In genomic region chr12:57410534-57410933, GRCh38 we compare ENCODE assay signal across 22 cellular contexts. TPM values are rescaled to one million over a fixed set of nuclear protein-coding genes. Genes with fewer than 3 reads are reported as not detected.
DNase-seq lines count a peak whose midpoint lies in the region; ATAC-seq, FAIRE-seq and TF ChIP-seq lines count a peak whose summit lies in the region.
"Had no signal": no experiment of that assay in that cellular context is flagged by ENCODE, and none has a peak within 500 bp of the region (broad histone marks: within the 10 kb centered on the region; RNA-seq: fewer than 3 reads in every experiment).

No MANE protein-coding gene starts in this region.

- H2BK20ac ChIP-seq in H9 (ENCODE audit: low read depth, low read length, poor library complexity, severe bottlenecking): no peak overlapping the region

- H3K36me3 ChIP-seq in left lung: no peaks in the 10 kb centered on the region
- no peaks in the 10 kb centered on the region for H3K36me3 ChIP-seq in PC-9 (ENCODE audit: low read depth)

- no peak overlapping the region for H3K9ac ChIP-seq in H9 (ENCODE audit: extremely low read depth, insufficient read length, low read length)

- H3K4me3 Mint-ChIP-seq in H9 (no peak overlapping the region), WTC11 (no peak overlapping the region)
- H3K4me3 Mint-ChIP-seq: CD4-positive, alpha-beta memory T cell had no signal

- no peaks in the 10 kb centered on the region for H3K4me1 ChIP-seq in A549
- H3K4me1 ChIP-seq in H9 (ENCODE audit: insufficient read depth, low read length): no peaks in the 10 kb centered on the region
- H3K4me1 ChIP-seq in left lung: no peaks in the 10 kb centered on the region
- H3K4me1 ChIP-seq in PC-9 (replicated peaks; ENCODE audit: insufficient read depth): no peaks in the 10 kb centered on the region

- peaks cover 5% of the 10 kb centered on the region for H3K79me1 ChIP-seq in H9 (ENCODE audit: insufficient read depth, low read depth, low read length, poor library complexity, severe bottlenecking)

- no TSS peak for BruUV-seq in PC-9 (replicated peaks; lab: Mats Ljungman, UMichigan)

- H2BK15ac ChIP-seq in H9 (ENCODE audit: low read depth, low read length): no peak overlapping the region

- no peak overlapping the region for H4K91ac ChIP-seq in H9 (ENCODE audit: insufficient read length, low read depth, low read length)

- no peak overlapping the region for H3K4ac ChIP-seq in H9 (ENCODE audit: low read depth, low read length)

- TF ChIP-seq EP300 in A549 (IDR thresholded peaks at IDR 0.05): no peak

- no peaks in the 10 kb centered on the region for H3K9me2 ChIP-seq in PC-9 (ENCODE audit: insufficient read depth)

- TF ChIP-seq POLR2A in A549 (IDR thresholded peaks at IDR 0.05; ENCODE audit: low read length): no peak

- no peaks in the 10 kb centered on the region for H3F3A ChIP-seq in PC-9 (ENCODE audit: insufficient read depth, low read depth)

- CTCF ChIA-PET in A549 (lab: Yijun Ruan, JAX): interaction anchor here (1.1 to 2.5 kb wide), 8 partner anchors 8 to 167 kb away, joined by 3 to 8 read pairs (median 4); no protein-coding TSS in a partner anchor
- CTCF ChIA-PET in PC-9 (lab: Charles Lee): no interaction called here
- CTCF ChIA-PET in WTC11 (lab: Charles Lee): interaction anchor here (0.8 to 1.3 kb wide), 4 partner anchors 17 to 48 kb away, joined by 3 to 6 read pairs (median 3); no protein-coding TSS in a partner anchor

- H3K18ac ChIP-seq in H9 (ENCODE audit: insufficient read length, low read depth, low read length): no peak overlapping the region

- H2AFZ ChIP-seq in H9 (ENCODE audit: low read length) (no peak overlapping the region), PC-9 (no peak overlapping the region)

- H3K9me3 Mint-ChIP-seq in H9: no peaks in the 10 kb centered on the region
- H3K9me3 Mint-ChIP-seq in WTC11: no peaks in the 10 kb centered on the region
- H3K9me3 Mint-ChIP-seq: CD4-positive, alpha-beta memory T cell had no signal

- no peak for DNase-seq in A549 (ENCODE audit: low read depth in 1 of 2, low spot score in 1 of 2)
- DNase-seq in H9: no peak
- no peak for DNase-seq in left lung
- no peak for DNase-seq in PC-9
- DNase-seq in WTC11 (ENCODE audit: low spot score): no peak
- DNase-seq: 8988T; C1 segment of cervical spinal cord; Calu3; CD4-positive, alpha-beta memory T cell; COR-L47; DMS53; DMS79 treated with DMSO at 0.1 percent for 48 hours; GF-D8; H7 had no signal

- H4K20me1 ChIP-seq in H9 (ENCODE audit: control insufficient read depth, insufficient read depth, insufficient read length) (no peaks in the 10 kb centered on the region), PC-9 (ENCODE audit: insufficient read depth) (no peaks in the 10 kb centered on the region; the same call in 1 of the 2 replicates)

- POLR2A ChIA-PET in A549 (lab: Yijun Ruan, JAX) (no interaction called here), PC-9 (lab: Charles Lee; ENCODE audit: unreplicated experiment) (no interaction called here), WTC11 (lab: Charles Lee) (interaction anchor here (0.6 kb wide), 1 partner anchor 29 kb away, joined by 3 read pairs; no protein-coding TSS in a partner anchor)

- no peak for FAIRE-seq in A549 (lab: Jason Lieb, UNC)
- FAIRE-seq: GM12891, GM18507, H1 had no signal

- H3K79me2 ChIP-seq in H9 (ENCODE audit: insufficient read depth, low read length) (peaks cover 2% of the 10 kb centered on the region; the same call in 1 of the 2 replicates), PC-9 (ENCODE audit: low read depth) (peaks cover 3% of the 10 kb centered on the region; the same call in 1 of the 2 replicates)

- H3K23me2 ChIP-seq in H9 (ENCODE audit: insufficient read length, low read depth, low read length, poor library complexity, severe bottlenecking): no peaks in the 10 kb centered on the region

- no peaks in the 10 kb centered on the region for H3K27me3 Mint-ChIP-seq in H9 (ENCODE audit: low read depth)
- H3K27me3 Mint-ChIP-seq in WTC11 (ENCODE audit: low read depth): no peaks in the 10 kb centered on the region
- H3K27me3 Mint-ChIP-seq: CD4-positive, alpha-beta memory T cell had no signal

- H3K4me1 Mint-ChIP-seq in H9: peaks cover 5 to 10% of the 10 kb centered on the region in 2 experiments
- H3K4me1 Mint-ChIP-seq in WTC11: peaks cover 6% of the 10 kb centered on the region

- H2AK5ac ChIP-seq in H9 (ENCODE audit: insufficient read length, low read length): no peak overlapping the region

- H3K56ac ChIP-seq in H9 (ENCODE audit: insufficient read length, low read depth, low read length): no peak overlapping the region

- no peak overlapping the region for H2BK120ac ChIP-seq in H9 (ENCODE audit: low read depth, low read length, poor library complexity, severe bottlenecking)

- TF ChIP-seq CTCF in A549 (IDR thresholded peaks at IDR 0.05) (no peak), H9 (conservative IDR thresholded peaks at IDR 0.05) (no peak), left lung (IDR thresholded peaks at IDR 0.05) (no peak), PC-9 (conservative IDR thresholded peaks at IDR 0.05) (no peak), WTC11 (IDR thresholded peaks at IDR 0.05) (no peak)

- no peak for TF ChIP-seq RAD21 in A549 (conservative IDR thresholded peaks at IDR 0.05 in 1 of 2, IDR thresholded peaks at IDR 0.05 in 1 of 2)

- H3K23ac ChIP-seq in H9 (ENCODE audit: insufficient read length, low read depth, low read length): no peak overlapping the region

- no peak overlapping the region for H4K8ac ChIP-seq in H9 (replicated peaks; ENCODE audit: insufficient read length, low read depth, low read length)

- H3K27ac Mint-ChIP-seq in H9 (peak overlapping the region in 2 of 3 experiments; percentile 44 to 53; a peak in 3 of 7 replicates), WTC11 (no peak overlapping the region)

- intact Hi-C loops in left lung (cut with DNase I): no loop called here
- intact Hi-C loops in PC-9 (cut with micrococcal nuclease; ENCODE audit: unreplicated experiment): no loop called here

- H3K4me2 ChIP-seq in A549: no peak overlapping the region
- H3K4me2 ChIP-seq in H9 (ENCODE audit: insufficient read depth, insufficient read length, low read length): no peak overlapping the region
- no peak overlapping the region for H3K4me2 ChIP-seq in PC-9

- H3K4me3 ChIP-seq in A549 (no peak overlapping the region), left lung (no peak overlapping the region), PC-9 (no peak overlapping the region)

- no peak for ATAC-seq in A549
- peak; percentile 48 for ATAC-seq in left lung
- ATAC-seq in GM19463 (IDR thresholded peaks at IDR 0.05; ENCODE audit: unreplicated experiment): no peak
- no peak for ATAC-seq in WTC11
- ATAC-seq: HCT116 had no signal

- H4K5ac ChIP-seq in H9 (ENCODE audit: insufficient read length, low read depth, low read length): no peak overlapping the region

- no peak overlapping the region for H3T11ph ChIP-seq in H9 (ENCODE audit: low read length)

- H3K27ac ChIP-seq in A549: no peak overlapping the region
- H3K27ac ChIP-seq in H9 (ENCODE audit: insufficient read length, low read depth, low read length): no peak overlapping the region
- H3K27ac ChIP-seq in left lung: no peak overlapping the region
- H3K27ac ChIP-seq in PC-9: no peak overlapping the region

- no peaks in the 10 kb centered on the region for H3K36me3 Mint-ChIP-seq in H9 (ENCODE audit: insufficient read depth in 1 of 3, low read depth in 3 of 3)
- no peaks in the 10 kb centered on the region for H3K36me3 Mint-ChIP-seq in WTC11

- no peak overlapping the region for H3K14ac ChIP-seq in H9 (ENCODE audit: insufficient read depth, low read length)

- H2BK5ac ChIP-seq in H9 (ENCODE audit: insufficient read length, low read length): no peak overlapping the region

- H2BK12ac ChIP-seq in H9 (ENCODE audit: insufficient read length, low read depth, low read length): no peak overlapping the region

- H3K27me3 ChIP-seq in H9 (ENCODE audit: insufficient read depth, low read length) (no peaks in the 10 kb centered on the region), left lung (no peaks in the 10 kb centered on the region), PC-9 (ENCODE audit: insufficient read depth, low read depth) (no peaks in the 10 kb centered on the region)

- H3K9me3 ChIP-seq in A549: no peaks in the 10 kb centered on the region
- no peaks in the 10 kb centered on the region for H3K9me3 ChIP-seq in H9 (ENCODE audit: control insufficient read depth, low read depth, low read length)
- H3K9me3 ChIP-seq in left lung: no peaks in the 10 kb centered on the region
- H3K9me3 ChIP-seq in PC-9 (ENCODE audit: insufficient read depth, low read depth): no peaks in the 10 kb centered on the region

- WGBS in A549 (ENCODE audit: missing lambda C conversion rate): 91% methylated on average over 4 of the region's 4 CpGs
- no CpG with 5 or more reads among the region's 4 CpGs for WGBS in H9 (ENCODE audit: extremely low coverage, insufficient read length, low lambda C conversion rate)

RNA-seq across cellular contexts. Expression of gene R3HDM2, which starts 20.3 kb away (rescaled TPM):
- 28.8 and 30.6 TPM in 2 replicates for polyA plus RNA-seq in A549 (2011; rRNA removed)
- 24.1 and 33.5 TPM in 2 replicates for polyA plus RNA-seq in A549 (2012; cell fraction: cytosol; rRNA removed)
- 44.2 and 64.6 TPM in 2 replicates for polyA plus RNA-seq in A549 (2012; cell fraction: nucleus; rRNA removed)
- 14.0 to 14.7 TPM (median 14.4 TPM) in 3 replicates for polyA plus RNA-seq in A549 (2017; fragmentation: RNase III; extraction: RNeasy Plus Mini Kit Qiagen cat#74134 plus additional on column Dnase treatment)
- polyA minus RNA-seq in A549 (2011; rRNA and poly(A)+ RNA removed): 32.8 and 38.9 TPM in 2 replicates
- 43.9 and 45.4 TPM in 2 replicates for total RNA-seq in H9 (2021)
- total RNA-seq in left lung: 10 to 100 TPM; 52.4 to 62.5 TPM
- total RNA-seq in PC-9 (2021): 54.4 and 65.1 TPM in 2 replicates
- 34.7 to 39.8 TPM (median 37.5 TPM) in 3 replicates for total RNA-seq in WTC11 (2021)

RNA-seq across cellular contexts. Expression of gene INHBC, which starts 24.1 kb away (rescaled TPM):
- polyA plus RNA-seq in A549 (2011; rRNA removed) (0.07 and 0.08 TPM in 2 replicates), A549 (2017; fragmentation: RNase III; extraction: RNeasy Plus Mini Kit Qiagen cat#74134 plus additional on column Dnase treatment) (not detected in 3 replicates)
- polyA plus RNA-seq in A549 (2012; cell fraction: cytosol; rRNA removed): 0.03 and 0.08 TPM in 2 replicates
- 0.11 and 0.13 TPM in 2 replicates for polyA plus RNA-seq in A549 (2012; cell fraction: nucleus; rRNA removed)
- polyA minus RNA-seq in A549 (2011; rRNA and poly(A)+ RNA removed): 0.08 TPM in 1 of 2 replicates, not detected in the other
- total RNA-seq in H9 (2021) (not detected in 2 replicates), left lung (not detected), PC-9 (2021) (0.35 TPM in 1 of 2 replicates, not detected in the other), WTC11 (2021) (0.09 to 0.20 TPM (median 0.16 TPM) in 3 replicates)
- total RNA-seq: A673; Calu3; CD4-positive, alpha-beta memory T cell; Daoy; G401; H1; H7 had no signal
- polyA plus RNA-seq: CD4-positive, alpha-beta memory T cell had no signal

RNA-seq across cellular contexts. Expression of gene INHBE, which starts 44.6 kb away (rescaled TPM):
- 2.4 and 2.9 TPM in 2 replicates for polyA plus RNA-seq in A549 (2011; rRNA removed)
- polyA plus RNA-seq in A549 (2012; cell fraction: cytosol; rRNA removed): 0.67 and 0.74 TPM in 2 replicates
- 1.3 TPM in 2 replicates for polyA plus RNA-seq in A549 (2012; cell fraction: nucleus; rRNA removed)
- 0.50 to 0.74 TPM (median 0.67 TPM) in 3 replicates for polyA plus RNA-seq in A549 (2017; fragmentation: RNase III; extraction: RNeasy Plus Mini Kit Qiagen cat#74134 plus additional on column Dnase treatment)
- 3.3 and 5.0 TPM in 2 replicates for polyA minus RNA-seq in A549 (2011; rRNA and poly(A)+ RNA removed)
- 9.6 and 10.1 TPM in 2 replicates for total RNA-seq in H9 (2021)
- under 1 TPM in 1 of 2 donors, not detected in 1; 0.52 TPM for total RNA-seq in left lung
- 0.73 and 0.90 TPM in 2 replicates for total RNA-seq in PC-9 (2021)
- 3.2 to 5.0 TPM (median 3.3 TPM) in 3 replicates for total RNA-seq in WTC11 (2021)
- total RNA-seq: CD4-positive, alpha-beta memory T cell had no signal
- polyA plus RNA-seq: CD4-positive, alpha-beta memory T cell had no signal

RNA-seq across cellular contexts. Expression of gene GLI1, which starts 49.1 kb away (rescaled TPM):
- 27.3 and 30.0 TPM in 2 replicates for polyA plus RNA-seq in A549 (2011; rRNA removed)
- polyA plus RNA-seq in A549 (2012; cell fraction: cytosol; rRNA removed): 22.8 and 31.1 TPM in 2 replicates
- 95.0 and 106 TPM in 2 replicates for polyA plus RNA-seq in A549 (2012; cell fraction: nucleus; rRNA removed)
- 13.0 to 13.5 TPM (median 13.1 TPM) in 3 replicates for polyA plus RNA-seq in A549 (2017; fragmentation: RNase III; extraction: RNeasy Plus Mini Kit Qiagen cat#74134 plus additional on column Dnase treatment)
- polyA minus RNA-seq in A549 (2011; rRNA and poly(A)+ RNA removed): 44.9 and 52.6 TPM in 2 replicates
- 25.8 and 28.4 TPM in 2 replicates for total RNA-seq in H9 (2021)
- 1 to 10 TPM; 1.9 to 7.2 TPM for total RNA-seq in left lung
- total RNA-seq in PC-9 (2021): not detected in 2 replicates
- 16.2 to 19.1 TPM (median 16.7 TPM) in 3 replicates for total RNA-seq in WTC11 (2021)
- polyA plus RNA-seq: CD4-positive, alpha-beta memory T cell had no signal
